Comparison of ENCODE assay signal across 11 cellular contexts in the genomic region with DNA sequence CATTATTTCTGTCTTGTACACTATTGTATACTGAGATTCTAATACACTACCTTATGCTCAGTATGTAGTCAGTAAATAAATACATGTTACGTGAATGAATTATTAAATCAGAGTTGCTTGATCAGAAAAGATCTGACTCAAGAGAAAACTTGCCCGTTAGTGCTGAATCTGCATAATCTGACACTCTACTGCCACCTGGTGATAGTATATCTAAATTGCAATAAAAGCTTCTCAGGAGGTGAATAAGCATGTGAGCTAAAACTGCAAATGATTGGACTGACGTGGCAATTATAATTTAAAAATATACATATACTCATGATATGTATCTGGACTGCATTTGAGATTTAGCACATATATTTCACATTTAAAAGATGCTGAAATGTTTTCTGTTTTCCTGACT.
DNase-seq lines count a peak whose midpoint lies in the region; ATAC-seq and TF ChIP-seq lines count a peak whose summit lies in the region.
"Had no signal": no experiment of that assay in that cellular context is flagged by ENCODE, and none has a peak within 500 bp of the region (broad histone marks: within the 10 kb centered on the region; RNA-seq: fewer than 3 reads in every experiment).

No MANE protein-coding gene starts in this region.

- POLR2A ChIA-PET in MCF 10A (lab: Yijun Ruan, JAX): no interaction called here

- no peak overlapping the region for H3K23ac ChIP-seq in mesenchymal stem cell (ENCODE audit: low read length in 2 of 2)

- BruUV-seq in MCF 10A (replicated peaks; lab: Mats Ljungman, UMichigan): no TSS peak

- intact Hi-C loops in MCF 10A (cut with micrococcal nuclease) (no loop called here), breast epithelium (cut with DNase I; ENCODE audit: low total_unique reads) (no loop called here), upper lobe of right lung (cut with DNase I) (no loop called here)

- no peak overlapping the region for H2BK15ac ChIP-seq in mesenchymal stem cell (ENCODE audit: low read depth, poor library complexity, severe bottlenecking)

- H3K9me3 Mint-ChIP-seq in MCF 10A (ENCODE audit: unreplicated experiment) (no peaks in the 10 kb centered on the region), endodermal cell (no peaks in the 10 kb centered on the region)

- H3K18ac ChIP-seq in mesenchymal stem cell (ENCODE audit: low read depth in 1 of 2, low read length in 2 of 2): no peak overlapping the region

- WGBS in endodermal cell (ENCODE audit: insufficient coverage in 1 of 2, insufficient read length in 1 of 2), 2 experiments: 71% methylated on average over 2 of the region's 3 CpGs; no CpG with 5 or more reads in 1 of the 2 experiments
- WGBS in mesenchymal stem cell: no CpG with 5 or more reads among the region's 3 CpGs

- no peaks in the 10 kb centered on the region for H3K36me3 ChIP-seq in breast epithelium
- H3K36me3 ChIP-seq in endodermal cell (ENCODE audit: control insufficient read depth, insufficient read depth, low read length): no peaks in the 10 kb centered on the region
- H3K36me3 ChIP-seq in upper lobe of right lung: no peaks in the 10 kb centered on the region
- H3K36me3 ChIP-seq in mesenchymal stem cell (ENCODE audit: control insufficient read depth in 1 of 2, insufficient read depth in 2 of 2, low read depth in 1 of 2, low read length in 2 of 2): no peaks in the 10 kb centered on the region
- H3K36me3 ChIP-seq: BLaER1, thoracic aorta had no signal

- H3K9ac ChIP-seq in endodermal cell (ENCODE audit: extremely low read depth, low read length, poor library complexity, severe bottlenecking): no peak overlapping the region
- no peak overlapping the region for H3K9ac ChIP-seq in mesenchymal stem cell (ENCODE audit: low read length)
- H3K9ac ChIP-seq: BLaER1 had no signal

- H3K14ac ChIP-seq in mesenchymal stem cell (ENCODE audit: low read length in 2 of 2): no peak overlapping the region

- CTCF ChIA-PET in MCF 10A (lab: Yijun Ruan, JAX): no interaction called here

- DNase-seq in MCF 10A (ENCODE audit: unreplicated experiment) (peak; percentile 43), breast epithelium (ENCODE audit: low spot score in 2 of 2) (no peak), NCI-H69 (lab: John Stamatoyannopoulos, UW) (peak; percentile 40), endodermal cell (no peak), upper lobe of right lung (no peak), omental fat pad (ENCODE audit: low spot score) (no peak), mesenchymal stem cell (no peak)
- DNase-seq in effector CD4-positive, alpha-beta T cell: no peak

- peaks cover 0 to 7% of the 10 kb centered on the region in 2 donors for H3K9me3 ChIP-seq in breast epithelium
- peaks cover 7% of the 10 kb centered on the region for H3K9me3 ChIP-seq in endodermal cell (ENCODE audit: control insufficient read depth, low read length)
- no peaks in the 10 kb centered on the region for H3K9me3 ChIP-seq in upper lobe of right lung
- H3K9me3 ChIP-seq in mesenchymal stem cell (ENCODE audit: control insufficient read depth, low read length): peaks cover 6% of the 10 kb centered on the region

- no peak overlapping the region for H2BK120ac ChIP-seq in mesenchymal stem cell (ENCODE audit: low read depth, low read length)

- no peak for TF ChIP-seq POLR2A in breast epithelium (IDR thresholded peaks at IDR 0.05)

- no peaks in the 10 kb centered on the region for H3K27me3 Mint-ChIP-seq in MCF 10A (ENCODE audit: insufficient read depth, unreplicated experiment)
- H3K27me3 Mint-ChIP-seq in endodermal cell (ENCODE audit: insufficient read depth): no peaks in the 10 kb centered on the region

- ATAC-seq in upper lobe of right lung (no peak), omental fat pad (ENCODE audit: low FRiP score) (no peak)
- ATAC-seq: activated naive CD4-positive, alpha-beta T cell treated with anti-CD3 and anti-CD28 coated beads, Interleukin-2, amount 50 U/mL, for 72 hours had no signal

- H4K8ac ChIP-seq in mesenchymal stem cell (ENCODE audit: low read length): no peak overlapping the region

- H3K4me3 Mint-ChIP-seq in MCF 10A (ENCODE audit: unreplicated experiment): no peak overlapping the region
- H3K4me3 Mint-ChIP-seq in endodermal cell: no peak overlapping the region

- H3K4me3 ChIP-seq in breast epithelium (no peak overlapping the region), endodermal cell (ENCODE audit: low read length) (no peak overlapping the region), upper lobe of right lung (no peak overlapping the region), mesenchymal stem cell (ENCODE audit: insufficient read depth in 1 of 2, low read depth in 1 of 2, low read length in 2 of 2) (no peak overlapping the region)
- H3K4me3 ChIP-seq: BLaER1, thoracic aorta had no signal

- no peak overlapping the region for H3K4ac ChIP-seq in mesenchymal stem cell (ENCODE audit: low read depth in 1 of 2, low read length in 2 of 2)

- no peak overlapping the region for H4K91ac ChIP-seq in mesenchymal stem cell (ENCODE audit: low read length)

- no peak overlapping the region for H2BK12ac ChIP-seq in mesenchymal stem cell (ENCODE audit: low read length in 2 of 2)

- H2AK5ac ChIP-seq in mesenchymal stem cell (ENCODE audit: low read length, severe bottlenecking): no peak overlapping the region

- H3K36me3 Mint-ChIP-seq in MCF 10A (ENCODE audit: insufficient read depth, unreplicated experiment): no peaks in the 10 kb centered on the region
- H3K36me3 Mint-ChIP-seq in endodermal cell (ENCODE audit: low read depth): no peaks in the 10 kb centered on the region

- TF ChIP-seq CTCF in MCF 10A (IDR thresholded peaks at IDR 0.05; ENCODE audit: unreplicated experiment) (peak; percentile 36), breast epithelium (IDR thresholded peaks at IDR 0.05) (no peak), endodermal cell (conservative IDR thresholded peaks at IDR 0.05) (peak; percentile 83), upper lobe of right lung (IDR thresholded peaks at IDR 0.05) (peak; percentile 26), omental fat pad (IDR thresholded peaks at IDR 0.05) (no peak)

- H2AFZ ChIP-seq in mesenchymal stem cell (ENCODE audit: low read depth, low read length): no peak overlapping the region

- no peaks in the 10 kb centered on the region for H3K27me3 ChIP-seq in breast epithelium
- no peaks in the 10 kb centered on the region for H3K27me3 ChIP-seq in endodermal cell (ENCODE audit: control insufficient read depth, insufficient read depth, low read length, poor library complexity, severe bottlenecking)
- H3K27me3 ChIP-seq in upper lobe of right lung: no peaks in the 10 kb centered on the region
- H3K27me3 ChIP-seq in mesenchymal stem cell (ENCODE audit: control insufficient read depth in 1 of 2, insufficient read depth in 1 of 2, low read length in 2 of 2): no peaks in the 10 kb centered on the region
- H3K27me3 ChIP-seq: BLaER1 had no signal

- no peaks in the 10 kb centered on the region for H3K4me1 ChIP-seq in breast epithelium
- no peaks in the 10 kb centered on the region for H3K4me1 ChIP-seq in endodermal cell (ENCODE audit: control insufficient read depth, insufficient read depth, low read length)
- no peaks in the 10 kb centered on the region for H3K4me1 ChIP-seq in upper lobe of right lung
- no peaks in the 10 kb centered on the region for H3K4me1 ChIP-seq in mesenchymal stem cell (ENCODE audit: control insufficient read depth, insufficient read depth, low read depth, low read length)
- H3K4me1 ChIP-seq: BLaER1 had no signal

- H3K4me2 ChIP-seq in mesenchymal stem cell (ENCODE audit: low read length, poor library complexity, severe bottlenecking): no peak overlapping the region
- H3K4me2 ChIP-seq: BLaER1 had no signal

- no peak overlapping the region for H3K27ac Mint-ChIP-seq in MCF 10A (ENCODE audit: low read depth, unreplicated experiment)
- H3K27ac Mint-ChIP-seq in endodermal cell: no peak overlapping the region
- H3K27ac Mint-ChIP-seq: activated naive CD4-positive, alpha-beta T cell treated with anti-CD3 and anti-CD28 coated beads, Interleukin-2, amount 50 U/mL, for 72 hours had no signal

- H3K79me1 ChIP-seq in mesenchymal stem cell (replicated peaks; ENCODE audit: low read length, poor library complexity, severe bottlenecking): no peaks in the 10 kb centered on the region

- H3K4me1 Mint-ChIP-seq in MCF 10A (ENCODE audit: insufficient read depth, unreplicated experiment): peaks cover 7% of the 10 kb centered on the region
- peaks cover 4% of the 10 kb centered on the region for H3K4me1 Mint-ChIP-seq in endodermal cell

- H2BK5ac ChIP-seq in mesenchymal stem cell (ENCODE audit: low read depth, low read length, poor library complexity, severe bottlenecking): no peak overlapping the region

- H3K27ac ChIP-seq in breast epithelium (no peak overlapping the region), endodermal cell (ENCODE audit: low read depth, low read length) (no peak overlapping the region), upper lobe of right lung (no peak overlapping the region), mesenchymal stem cell (ENCODE audit: low read length, poor library complexity, severe bottlenecking) (no peak overlapping the region)
- H3K27ac ChIP-seq: BLaER1, thoracic aorta had no signal

Comparison
In these comparisons a context has a peak if more than half of its experiments do, and no peak if none do; other contexts are left out.
1. DNase-seq: peak in MCF 10A (single experiment) and NCI-H69 (single experiment); none in breast epithelium (0 of 2), endodermal cell (single experiment), upper lobe of right lung (single experiment), omental fat pad (single experiment), effector CD4-positive, alpha-beta T cell (single experiment) and mesenchymal stem cell (single experiment).
2. CTCF ChIP-seq: peak in MCF 10A (single experiment), endodermal cell (single experiment) and upper lobe of right lung (single experiment); none in breast epithelium (0 of 3) and omental fat pad (0 of 3).